ENCODE assay signal across 1 cellular context in the genomic region with DNA sequence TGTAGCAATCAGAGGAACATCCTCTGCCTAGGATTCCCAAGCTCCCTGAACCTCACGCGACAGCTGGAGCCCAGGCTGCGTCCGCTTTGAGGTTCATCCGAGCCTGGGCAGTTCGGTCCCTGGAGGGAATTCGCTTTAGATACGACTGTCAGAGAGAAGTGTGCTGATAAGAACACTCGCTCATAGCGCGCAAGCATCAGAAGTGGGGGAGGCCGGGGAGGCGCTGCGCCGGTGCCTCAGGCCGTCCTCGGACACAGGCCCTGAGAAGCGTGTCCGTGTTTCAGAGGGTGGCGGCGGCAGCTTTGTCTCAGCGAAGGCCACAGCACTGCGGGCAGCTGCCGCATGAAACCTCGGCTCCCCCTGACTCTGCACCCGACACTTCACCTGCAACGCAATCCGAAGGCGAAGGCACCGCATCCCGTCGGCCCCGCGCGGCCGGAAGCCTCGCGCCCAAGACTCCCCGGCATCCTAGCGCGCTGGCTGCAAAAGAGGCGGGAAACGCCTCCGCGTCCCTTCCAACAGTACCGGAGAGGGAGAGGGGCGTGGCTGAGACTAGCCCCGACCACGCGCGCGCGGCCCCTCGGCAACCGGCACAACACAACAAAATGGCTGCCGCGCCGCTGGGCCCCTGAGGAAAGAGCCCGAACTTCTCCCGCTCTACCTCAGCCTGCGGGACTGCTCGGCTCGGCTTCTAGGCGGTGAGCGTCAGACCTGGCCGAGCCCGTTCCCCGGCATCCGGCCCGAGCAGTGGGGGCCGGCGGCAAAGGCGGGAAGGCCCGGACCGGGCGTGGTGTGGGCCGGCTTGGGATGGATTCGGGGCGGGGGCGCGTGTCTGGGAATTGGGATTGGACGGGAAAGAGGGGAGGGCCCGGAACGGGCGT.
TF ChIP-seq lines count a peak whose summit lies in the region.

A gene with protein sequence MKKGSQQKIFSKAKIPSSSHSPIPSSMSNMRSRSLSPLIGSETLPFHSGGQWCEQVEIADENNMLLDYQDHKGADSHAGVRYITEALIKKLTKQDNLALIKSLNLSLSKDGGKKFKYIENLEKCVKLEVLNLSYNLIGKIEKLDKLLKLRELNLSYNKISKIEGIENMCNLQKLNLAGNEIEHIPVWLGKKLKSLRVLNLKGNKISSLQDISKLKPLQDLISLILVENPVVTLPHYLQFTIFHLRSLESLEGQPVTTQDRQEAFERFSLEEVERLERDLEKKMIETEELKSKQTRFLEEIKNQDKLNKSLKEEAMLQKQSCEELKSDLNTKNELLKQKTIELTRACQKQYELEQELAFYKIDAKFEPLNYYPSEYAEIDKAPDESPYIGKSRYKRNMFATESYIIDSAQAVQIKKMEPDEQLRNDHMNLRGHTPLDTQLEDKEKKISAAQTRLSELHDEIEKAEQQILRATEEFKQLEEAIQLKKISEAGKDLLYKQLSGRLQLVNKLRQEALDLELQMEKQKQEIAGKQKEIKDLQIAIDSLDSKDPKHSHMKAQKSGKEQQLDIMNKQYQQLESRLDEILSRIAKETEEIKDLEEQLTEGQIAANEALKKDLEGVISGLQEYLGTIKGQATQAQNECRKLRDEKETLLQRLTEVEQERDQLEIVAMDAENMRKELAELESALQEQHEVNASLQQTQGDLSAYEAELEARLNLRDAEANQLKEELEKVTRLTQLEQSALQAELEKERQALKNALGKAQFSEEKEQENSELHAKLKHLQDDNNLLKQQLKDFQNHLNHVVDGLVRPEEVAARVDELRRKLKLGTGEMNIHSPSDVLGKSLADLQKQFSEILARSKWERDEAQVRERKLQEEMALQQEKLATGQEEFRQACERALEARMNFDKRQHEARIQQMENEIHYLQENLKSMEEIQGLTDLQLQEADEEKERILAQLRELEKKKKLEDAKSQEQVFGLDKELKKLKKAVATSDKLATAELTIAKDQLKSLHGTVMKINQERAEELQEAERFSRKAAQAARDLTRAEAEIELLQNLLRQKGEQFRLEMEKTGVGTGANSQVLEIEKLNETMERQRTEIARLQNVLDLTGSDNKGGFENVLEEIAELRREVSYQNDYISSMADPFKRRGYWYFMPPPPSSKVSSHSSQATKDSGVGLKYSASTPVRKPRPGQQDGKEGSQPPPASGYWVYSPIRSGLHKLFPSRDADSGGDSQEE (N-terminal part only) (plus strand): TSS at position 586 of the 881 bp plus-strand sequence. CDS start 13,372 bp downstream, outside the sequence.

TF ChIP-seq in GM12878, 131 proteins besides CTCF, POLR2A, EP300 and RAD21 (continued from another document and continues in another):
- 0 out of 2 replicates have a peak, but pooled peaks have one; percentile 51 for TF ChIP-seq RCOR1 (conservative IDR thresholded peaks at IDR 0.05; ENCODE audit: low read depth, low read length)
- TF ChIP-seq, protein P1, sequence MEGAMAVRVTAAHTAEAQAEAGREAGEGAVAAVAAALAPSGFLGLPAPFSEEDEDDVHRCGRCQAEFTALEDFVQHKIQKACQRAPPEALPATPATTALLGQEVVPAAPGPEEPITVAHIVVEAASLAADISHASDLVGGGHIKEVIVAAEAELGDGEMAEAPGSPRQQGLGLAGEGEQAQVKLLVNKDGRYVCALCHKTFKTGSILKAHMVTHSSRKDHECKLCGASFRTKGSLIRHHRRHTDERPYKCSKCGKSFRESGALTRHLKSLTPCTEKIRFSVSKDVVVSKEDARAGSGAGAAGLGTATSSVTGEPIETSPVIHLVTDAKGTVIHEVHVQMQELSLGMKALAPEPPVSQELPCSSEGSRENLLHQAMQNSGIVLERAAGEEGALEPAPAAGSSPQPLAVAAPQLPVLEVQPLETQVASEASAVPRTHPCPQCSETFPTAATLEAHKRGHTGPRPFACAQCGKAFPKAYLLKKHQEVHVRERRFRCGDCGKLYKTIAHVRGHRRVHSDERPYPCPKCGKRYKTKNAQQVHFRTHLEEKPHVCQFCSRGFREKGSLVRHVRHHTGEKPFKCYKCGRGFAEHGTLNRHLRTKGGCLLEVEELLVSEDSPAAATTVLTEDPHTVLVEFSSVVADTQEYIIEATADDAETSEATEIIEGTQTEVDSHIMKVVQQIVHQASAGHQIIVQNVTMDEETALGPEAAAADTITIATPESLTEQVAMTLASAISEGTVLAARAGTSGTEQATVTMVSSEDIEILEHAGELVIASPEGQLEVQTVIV (IDR thresholded peaks at IDR 0.05; ENCODE audit: borderline replicate concordance, partially characterized antibody) = no peak
- no peak for TF ChIP-seq TBL1XR1 (IDR thresholded peaks at IDR 0.05; ENCODE audit: low read depth, low read length)
- TF ChIP-seq, protein P2, sequence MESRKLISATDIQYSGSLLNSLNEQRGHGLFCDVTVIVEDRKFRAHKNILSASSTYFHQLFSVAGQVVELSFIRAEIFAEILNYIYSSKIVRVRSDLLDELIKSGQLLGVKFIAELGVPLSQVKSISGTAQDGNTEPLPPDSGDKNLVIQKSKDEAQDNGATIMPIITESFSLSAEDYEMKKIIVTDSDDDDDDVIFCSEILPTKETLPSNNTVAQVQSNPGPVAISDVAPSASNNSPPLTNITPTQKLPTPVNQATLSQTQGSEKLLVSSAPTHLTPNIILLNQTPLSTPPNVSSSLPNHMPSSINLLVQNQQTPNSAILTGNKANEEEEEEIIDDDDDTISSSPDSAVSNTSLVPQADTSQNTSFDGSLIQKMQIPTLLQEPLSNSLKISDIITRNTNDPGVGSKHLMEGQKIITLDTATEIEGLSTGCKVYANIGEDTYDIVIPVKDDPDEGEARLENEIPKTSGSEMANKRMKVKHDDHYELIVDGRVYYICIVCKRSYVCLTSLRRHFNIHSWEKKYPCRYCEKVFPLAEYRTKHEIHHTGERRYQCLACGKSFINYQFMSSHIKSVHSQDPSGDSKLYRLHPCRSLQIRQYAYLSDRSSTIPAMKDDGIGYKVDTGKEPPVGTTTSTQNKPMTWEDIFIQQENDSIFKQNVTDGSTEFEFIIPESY (IDR thresholded peaks at IDR 0.05) = no peak
- peak; percentile 24 for TF ChIP-seq NBN (IDR thresholded peaks at IDR 0.05)
- TF ChIP-seq HDAC6 (IDR thresholded peaks at IDR 0.05; ENCODE audit: unreplicated experiment) = no peak
- no peak for TF ChIP-seq PAX8 (IDR thresholded peaks at IDR 0.05)
- no peak for TF ChIP-seq KLF5 (IDR thresholded peaks at IDR 0.05; ENCODE audit: partially characterized antibody)
- TF ChIP-seq NR2F1 (conservative IDR thresholded peaks at IDR 0.05) = no peak
- TF ChIP-seq PAX5 (IDR thresholded peaks at IDR 0.05; ENCODE audit: borderline replicate concordance, low read depth, low read length) = no peak
- peak; percentile 100; the same call in 1 of the 2 replicates for TF ChIP-seq RB1 (IDR thresholded peaks at IDR 0.05; ENCODE audit: borderline replicate concordance)
- TF ChIP-seq ASH2L (IDR thresholded peaks at IDR 0.05; ENCODE audit: borderline replicate concordance, low read depth) = peak; percentile 85; the same call in 1 of the 2 replicates
- peak; percentile 94 for TF ChIP-seq IKZF1 (conservative IDR thresholded peaks at IDR 0.05)
- TF ChIP-seq CHD2 (IDR thresholded peaks at IDR 0.05; ENCODE audit: borderline replicate concordance, low read depth, low read length) = peak; percentile 59; the same call in 1 of the 2 replicates
- TF ChIP-seq BMI1 (IDR thresholded peaks at IDR 0.05; ENCODE audit: borderline replicate concordance) = no peak
- no peak for TF ChIP-seq CEBPB (IDR thresholded peaks at IDR 0.05; ENCODE audit: borderline replicate concordance in 1 of 2, low read depth in 2 of 2, low read length in 2 of 2)
- TF ChIP-seq JUNB (IDR thresholded peaks at IDR 0.05) = no peak
- no peak for TF ChIP-seq RBBP5 (conservative IDR thresholded peaks at IDR 0.05)
- TF ChIP-seq SMARCA5 (IDR thresholded peaks at IDR 0.05) = peak; percentile 50; the same call in 1 of the 2 replicates
- TF ChIP-seq, protein P3, sequence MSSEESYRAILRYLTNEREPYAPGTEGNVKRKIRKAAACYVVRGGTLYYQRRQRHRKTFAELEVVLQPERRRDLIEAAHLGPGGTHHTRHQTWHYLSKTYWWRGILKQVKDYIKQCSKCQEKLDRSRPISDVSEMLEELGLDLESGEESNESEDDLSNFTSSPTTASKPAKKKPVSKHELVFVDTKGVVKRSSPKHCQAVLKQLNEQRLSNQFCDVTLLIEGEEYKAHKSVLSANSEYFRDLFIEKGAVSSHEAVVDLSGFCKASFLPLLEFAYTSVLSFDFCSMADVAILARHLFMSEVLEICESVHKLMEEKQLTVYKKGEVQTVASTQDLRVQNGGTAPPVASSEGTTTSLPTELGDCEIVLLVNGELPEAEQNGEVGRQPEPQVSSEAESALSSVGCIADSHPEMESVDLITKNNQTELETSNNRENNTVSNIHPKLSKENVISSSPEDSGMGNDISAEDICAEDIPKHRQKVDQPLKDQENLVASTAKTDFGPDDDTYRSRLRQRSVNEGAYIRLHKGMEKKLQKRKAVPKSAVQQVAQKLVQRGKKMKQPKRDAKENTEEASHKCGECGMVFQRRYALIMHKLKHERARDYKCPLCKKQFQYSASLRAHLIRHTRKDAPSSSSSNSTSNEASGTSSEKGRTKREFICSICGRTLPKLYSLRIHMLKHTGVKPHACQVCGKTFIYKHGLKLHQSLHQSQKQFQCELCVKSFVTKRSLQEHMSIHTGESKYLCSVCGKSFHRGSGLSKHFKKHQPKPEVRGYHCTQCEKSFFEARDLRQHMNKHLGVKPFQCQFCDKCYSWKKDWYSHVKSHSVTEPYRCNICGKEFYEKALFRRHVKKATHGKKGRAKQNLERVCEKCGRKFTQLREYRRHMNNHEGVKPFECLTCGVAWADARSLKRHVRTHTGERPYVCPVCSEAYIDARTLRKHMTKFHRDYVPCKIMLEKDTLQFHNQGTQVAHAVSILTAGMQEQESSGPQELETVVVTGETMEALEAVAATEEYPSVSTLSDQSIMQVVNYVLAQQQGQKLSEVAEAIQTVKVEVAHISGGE (CRISPR knock-in tag; IDR thresholded peaks at IDR 0.05) = no peak
- no peak for TF ChIP-seq STAT1 (conservative IDR thresholded peaks at IDR 0.05)
- TF ChIP-seq ZNF622 (IDR thresholded peaks at IDR 0.05) = no peak
- TF ChIP-seq SIN3A (IDR thresholded peaks at IDR 0.05; ENCODE audit: low read depth, low read length) = peak; percentile 69; the same call in 1 of the 2 replicates
- no peak; the same call in 1 of the 2 replicates for TF ChIP-seq TCF12 (IDR thresholded peaks at IDR 0.05; ENCODE audit: low read depth, low read length)
- TF ChIP-seq, protein P4, sequence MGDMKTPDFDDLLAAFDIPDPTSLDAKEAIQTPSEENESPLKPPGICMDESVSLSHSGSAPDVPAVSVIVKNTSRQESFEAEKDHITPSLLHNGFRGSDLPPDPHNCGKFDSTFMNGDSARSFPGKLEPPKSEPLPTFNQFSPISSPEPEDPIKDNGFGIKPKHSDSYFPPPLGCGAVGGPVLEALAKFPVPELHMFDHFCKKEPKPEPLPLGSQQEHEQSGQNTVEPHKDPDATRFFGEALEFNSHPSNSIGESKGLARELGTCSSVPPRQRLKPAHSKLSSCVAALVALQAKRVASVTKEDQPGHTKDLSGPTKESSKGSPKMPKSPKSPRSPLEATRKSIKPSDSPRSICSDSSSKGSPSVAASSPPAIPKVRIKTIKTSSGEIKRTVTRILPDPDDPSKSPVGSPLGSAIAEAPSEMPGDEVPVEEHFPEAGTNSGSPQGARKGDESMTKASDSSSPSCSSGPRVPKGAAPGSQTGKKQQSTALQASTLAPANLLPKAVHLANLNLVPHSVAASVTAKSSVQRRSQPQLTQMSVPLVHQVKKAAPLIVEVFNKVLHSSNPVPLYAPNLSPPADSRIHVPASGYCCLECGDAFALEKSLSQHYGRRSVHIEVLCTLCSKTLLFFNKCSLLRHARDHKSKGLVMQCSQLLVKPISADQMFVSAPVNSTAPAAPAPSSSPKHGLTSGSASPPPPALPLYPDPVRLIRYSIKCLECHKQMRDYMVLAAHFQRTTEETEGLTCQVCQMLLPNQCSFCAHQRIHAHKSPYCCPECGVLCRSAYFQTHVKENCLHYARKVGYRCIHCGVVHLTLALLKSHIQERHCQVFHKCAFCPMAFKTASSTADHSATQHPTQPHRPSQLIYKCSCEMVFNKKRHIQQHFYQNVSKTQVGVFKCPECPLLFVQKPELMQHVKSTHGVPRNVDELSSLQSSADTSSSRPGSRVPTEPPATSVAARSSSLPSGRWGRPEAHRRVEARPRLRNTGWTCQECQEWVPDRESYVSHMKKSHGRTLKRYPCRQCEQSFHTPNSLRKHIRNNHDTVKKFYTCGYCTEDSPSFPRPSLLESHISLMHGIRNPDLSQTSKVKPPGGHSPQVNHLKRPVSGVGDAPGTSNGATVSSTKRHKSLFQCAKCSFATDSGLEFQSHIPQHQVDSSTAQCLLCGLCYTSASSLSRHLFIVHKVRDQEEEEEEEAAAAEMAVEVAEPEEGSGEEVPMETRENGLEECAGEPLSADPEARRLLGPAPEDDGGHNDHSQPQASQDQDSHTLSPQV (IDR thresholded peaks at IDR 0.05) = no peak
- TF ChIP-seq BACH1 (IDR thresholded peaks at IDR 0.05; ENCODE audit: borderline replicate concordance) = no peak; the same call in 1 of the 2 replicates
- TF ChIP-seq ZNF217 (IDR thresholded peaks at IDR 0.05) = no peak
- no peak for TF ChIP-seq WRNIP1 (IDR thresholded peaks at IDR 0.05; ENCODE audit: borderline replicate concordance, low read depth, low read length)
- TF ChIP-seq LARP7 (IDR thresholded peaks at IDR 0.05) = peak; percentile 75
- peak; percentile 66 for TF ChIP-seq DPF2 (IDR thresholded peaks at IDR 0.05)
- TF ChIP-seq TCF3 (IDR thresholded peaks at IDR 0.05; ENCODE audit: borderline replicate concordance, insufficient read depth, low read depth, low read length) = no peak
- TF ChIP-seq, protein P5, sequence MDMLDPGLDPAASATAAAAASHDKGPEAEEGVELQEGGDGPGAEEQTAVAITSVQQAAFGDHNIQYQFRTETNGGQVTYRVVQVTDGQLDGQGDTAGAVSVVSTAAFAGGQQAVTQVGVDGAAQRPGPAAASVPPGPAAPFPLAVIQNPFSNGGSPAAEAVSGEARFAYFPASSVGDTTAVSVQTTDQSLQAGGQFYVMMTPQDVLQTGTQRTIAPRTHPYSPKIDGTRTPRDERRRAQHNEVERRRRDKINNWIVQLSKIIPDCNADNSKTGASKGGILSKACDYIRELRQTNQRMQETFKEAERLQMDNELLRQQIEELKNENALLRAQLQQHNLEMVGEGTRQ (IDR thresholded peaks at IDR 0.05; ENCODE audit: borderline replicate concordance, low read depth, low read length) = no peak
- TF ChIP-seq RUNX3 (IDR thresholded peaks at IDR 0.05; ENCODE audit: low read length) = no peak
- peak; percentile 24; the same call in 1 of the 2 replicates for TF ChIP-seq HCFC1 (IDR thresholded peaks at IDR 0.05; ENCODE audit: low read length)
- TF ChIP-seq, protein P6, sequence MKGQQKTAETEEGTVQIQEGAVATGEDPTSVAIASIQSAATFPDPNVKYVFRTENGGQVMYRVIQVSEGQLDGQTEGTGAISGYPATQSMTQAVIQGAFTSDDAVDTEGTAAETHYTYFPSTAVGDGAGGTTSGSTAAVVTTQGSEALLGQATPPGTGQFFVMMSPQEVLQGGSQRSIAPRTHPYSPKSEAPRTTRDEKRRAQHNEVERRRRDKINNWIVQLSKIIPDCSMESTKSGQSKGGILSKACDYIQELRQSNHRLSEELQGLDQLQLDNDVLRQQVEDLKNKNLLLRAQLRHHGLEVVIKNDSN (IDR thresholded peaks at IDR 0.05; ENCODE audit: borderline replicate concordance, extremely low read length, insufficient read depth, low read depth, low read length) = no peak
- no peak for TF ChIP-seq RELA (IDR thresholded peaks at IDR 0.05; ENCODE audit: borderline replicate concordance, partially characterized antibody)
- TF ChIP-seq, protein P7, sequence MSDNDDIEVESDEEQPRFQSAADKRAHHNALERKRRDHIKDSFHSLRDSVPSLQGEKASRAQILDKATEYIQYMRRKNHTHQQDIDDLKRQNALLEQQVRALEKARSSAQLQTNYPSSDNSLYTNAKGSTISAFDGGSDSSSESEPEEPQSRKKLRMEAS (IDR thresholded peaks at IDR 0.05; ENCODE audit: low read depth, low read length) = peak; percentile 90; the same call in 1 of the 2 replicates
- TF ChIP-seq HDAC2 (IDR thresholded peaks at IDR 0.05) = no peak
- no peak for TF ChIP-seq ATF7 (IDR thresholded peaks at IDR 0.05; ENCODE audit: low read depth)
- TF ChIP-seq MYB (IDR thresholded peaks at IDR 0.05; ENCODE audit: borderline replicate concordance, low read depth, low read length) = no peak
- no peak for TF ChIP-seq NFYA (IDR thresholded peaks at IDR 0.05; ENCODE audit: borderline replicate concordance, low read depth, low read length)
